ENCODE assay signal across 5 cellular contexts in the genomic region with DNA sequence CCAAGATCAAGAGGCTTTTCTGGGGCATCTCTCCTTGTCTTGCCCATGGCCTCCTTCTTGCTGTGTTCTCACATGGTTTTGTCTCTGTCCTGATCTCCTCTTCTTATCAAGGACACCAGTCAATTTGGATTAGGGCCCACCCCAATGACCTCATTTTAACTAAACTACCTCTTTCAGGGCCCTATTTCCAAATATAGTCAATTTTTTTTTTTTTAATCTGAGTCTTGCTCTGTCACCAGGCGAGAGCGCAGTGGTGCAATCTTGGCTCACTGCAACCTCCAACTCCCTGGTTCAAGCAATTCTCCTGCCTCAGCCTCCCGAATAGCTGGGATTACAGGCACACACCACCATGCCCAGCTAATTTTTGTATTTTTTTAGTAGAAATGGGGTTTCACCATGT. TPM values are rescaled to one million over a fixed set of nuclear protein-coding genes. Genes with fewer than 3 reads are reported as not detected.
"Had no signal": no experiment of that assay in that cellular context is flagged by ENCODE, and none has a peak within 500 bp of the region (broad histone marks: within the 10 kb centered on the region; RNA-seq: fewer than 3 reads in every experiment).

No MANE protein-coding gene starts in this region.

RNA-seq across cellular contexts. Expression of a gene that starts 50.9 kb away (rescaled TPM):
- total RNA-seq: M059J, PC-9, Right ventricle myocardium inferior, RPMI7951, SK-MEL-5 had no signal
